27 cellular contexts compared by ENCODE assay signal in genomic region chr18:45748531-45748930, GRCh38. TPM values are rescaled to one million over a fixed set of nuclear protein-coding genes. Genes with fewer than 3 reads are reported as not detected.
"Had no signal": no experiment of that assay in that cellular context is flagged by ENCODE, and none has a peak within 500 bp of the region (broad histone marks: within the 10 kb centered on the region; RNA-seq: fewer than 3 reads in every experiment).

No MANE protein-coding gene starts in this region.

- H3K4me2 ChIP-seq: hepatocyte had no signal

- DNase-seq: colonic mucosa; cortex of kidney; effector CD8-positive, alpha-beta T cell; effector memory CD8-positive, alpha-beta T cell; endodermal cell; esophagus squamous epithelium; foreskin fibroblast; foreskin melanocyte; gastrocnemius medialis; heart left ventricle; hypothalamus; immature natural killer cell; islet precursor cell; left cardiac atrium; left lung; left ventricle myocardium superior; lower lobe of right lung; mesenchymal stem cell; mucosa of descending colon; naive B cell had no signal

- H3K9me3 ChIP-seq: colonic mucosa, esophagus squamous epithelium, gastrocnemius medialis, heart left ventricle, left lung, lower lobe of right lung, mucosa of descending colon had no signal

- ATAC-seq: effector memory CD8-positive, alpha-beta T cell; esophagus mucosa; gastrocnemius medialis; heart left ventricle; left cardiac atrium; left lung; left ventricle myocardium superior; lower lobe of right lung; mucosa of descending colon had no signal

- H2AFZ ChIP-seq: hepatocyte had no signal

- H3K4me3 ChIP-seq: colonic mucosa, esophagus squamous epithelium, gastrocnemius medialis, heart left ventricle, hepatocyte, left lung, lower lobe of right lung, mucosa of descending colon had no signal

- H3K27me3 ChIP-seq: colonic mucosa, gastrocnemius medialis, heart left ventricle, hepatocyte, left lung had no signal

- H3K27ac ChIP-seq: colonic mucosa, epithelial cell of prostate, esophagus squamous epithelium, gastrocnemius medialis, heart left ventricle, hepatocyte, left lung, lower lobe of right lung had no signal

- FAIRE-seq: endometrium had no signal

- H3K4me1 ChIP-seq: colonic mucosa, left lung had no signal

- H3K36me3 ChIP-seq: colonic mucosa, esophagus squamous epithelium, gastrocnemius medialis, left lung, lower lobe of right lung had no signal

RNA-seq across cellular contexts. Expression of gene SLC14A1, which starts 24.6 kb away (rescaled TPM):
- total RNA-seq: dermis microvascular lymphatic vessel endothelial cell, endodermal cell, lung microvascular endothelial cell, mesothelial cell of epicardium had no signal
